Comparison of ENCODE assay signal across 1 cellular context in the genomic region with DNA sequence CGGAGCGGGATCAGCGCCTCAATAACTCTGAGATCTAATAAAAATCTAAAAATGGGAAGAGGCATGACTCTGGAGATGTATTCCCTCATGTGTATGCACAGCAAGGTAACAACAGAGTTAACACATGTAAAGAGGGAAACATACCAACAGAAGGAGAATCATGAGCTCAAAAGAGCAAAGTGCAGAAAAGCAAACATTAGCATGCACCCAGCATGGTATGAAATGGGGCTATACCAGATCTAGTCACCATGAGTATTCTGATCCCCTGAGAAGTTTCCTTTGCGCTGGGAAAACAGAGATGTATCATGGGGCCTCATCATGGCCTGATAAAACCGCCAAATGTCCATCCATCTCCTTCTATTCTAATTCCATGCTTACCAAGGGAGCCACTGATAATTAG.
TF ChIP-seq lines count a peak whose summit lies in the region.

No MANE protein-coding gene starts in this region.

TF ChIP-seq in HepG2, 621 proteins besides CTCF, POLR2A, EP300 and RAD21 (continued from another document):
- TF ChIP-seq DNMT3B (CRISPR knock-in tag; conservative IDR thresholded peaks at IDR 0.05) (no peak), ASH2L (IDR thresholded peaks at IDR 0.05; ENCODE audit: insufficient read length, low read depth, low read length) (peak; percentile 38), ZNF777 (CRISPR knock-in tag; IDR thresholded peaks at IDR 0.05) (no peak), AHR (CRISPR knock-in tag; IDR thresholded peaks at IDR 0.05) (no peak)
